Comparison of ENCODE assay signal across 25 cellular contexts in the genomic region with DNA sequence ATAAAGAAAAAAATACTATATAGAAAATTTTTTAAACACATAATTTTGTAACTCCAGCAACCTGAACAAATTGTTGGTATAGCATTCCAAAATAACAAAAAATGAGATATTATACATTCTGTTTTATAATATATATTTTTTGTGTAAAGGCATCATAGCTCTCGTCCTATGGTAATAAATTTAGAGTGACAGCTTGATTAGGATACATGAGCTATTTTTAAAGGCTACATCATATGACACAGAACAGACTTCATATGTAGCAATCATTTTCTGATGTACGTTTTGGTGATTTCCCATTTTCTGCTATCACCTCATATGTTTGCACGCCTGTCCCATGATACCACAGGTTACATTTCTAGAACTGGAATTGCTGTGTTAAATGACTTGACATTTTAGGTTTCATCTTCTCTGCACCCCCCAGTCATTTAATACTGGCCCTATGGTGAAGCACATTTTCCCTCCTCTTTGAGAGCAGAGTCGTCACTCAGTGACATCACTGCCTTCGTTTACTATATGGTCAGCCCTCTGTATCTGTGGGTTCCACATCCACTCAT. TPM values are rescaled to one million over a fixed set of nuclear protein-coding genes. Genes with fewer than 3 reads are reported as not detected.
"Had no signal": no experiment of that assay in that cellular context is flagged by ENCODE, and none has a peak within 500 bp of the region (broad histone marks: within the 10 kb centered on the region; RNA-seq: fewer than 3 reads in every experiment).

No MANE protein-coding gene starts in this region.

- H3K9ac ChIP-seq: KMS-11 had no signal

- DNase-seq: Kasumi-1, MM.1S, NCI-H1092 treated with DMSO at 0.1 percent for 48 hours, NCI-H1436, NCI-H187, NCI-H2029, NCI-H2081 treated with DMSO at 0.1 percent for 48 hours, NCI-H2171, NCI-H226, NCI-H446, NCI-H510A, NCI-H524 treated with DMSO at 0.1 percent for 48 hours, NCI-H69, NCI-H774, OCI-M1, PC-9, Peyer's patch, Right ventricle myocardium superior, SIG-M5 had no signal

- H2AFZ ChIP-seq: PC-9 had no signal

- H3K27ac ChIP-seq: KMS-11, PC-9, Peyer's patch, SJSA1, SK-N-MC had no signal

- H3K36me3 ChIP-seq: Peyer's patch had no signal

- H3K9me3 ChIP-seq: Peyer's patch, SJSA1 had no signal

- H3K4me3 ChIP-seq: PC-9, Peyer's patch, SJSA1, SK-N-MC had no signal

- H3K27me3 ChIP-seq: Peyer's patch, SJSA1 had no signal

- H3K4me1 ChIP-seq: Peyer's patch, SJSA1 had no signal

- H3K4me2 ChIP-seq: KMS-11, PC-9 had no signal

RNA-seq across cellular contexts. Expression of gene C11orf86, which starts 36.4 kb away (rescaled TPM):
- total RNA-seq: M059J; PC-9; Right ventricle myocardium superior; RPMI7951; SJSA1; T-helper 1 cell treated with Interleukin-12 subunit alpha and Interleukin-12 subunit beta and Interleukin-4 antibody, amounts not matched to agents 30 ng/mL and 1 ng/mL, for 36 hours had no signal
